Comparison of ENCODE assay signal across 16 cellular contexts in genomic region chr9:94757158-94757557, GRCh38. TPM values are rescaled to one million over a fixed set of nuclear protein-coding genes. Genes with fewer than 3 reads are reported as not detected.
DNase-seq lines count a peak whose midpoint lies in the region; ATAC-seq and TF ChIP-seq lines count a peak whose summit lies in the region.
"Had no signal": no experiment of that assay in that cellular context is flagged by ENCODE, and none has a peak within 500 bp of the region (broad histone marks: within the 10 kb centered on the region; RNA-seq: fewer than 3 reads in every experiment).

No MANE protein-coding gene starts in this region.

- no peak overlapping the region for H3K27ac Mint-ChIP-seq in activated T-helper 17 cell treated with anti-CD3 and anti-CD28 coated beads, Interleukin-2, amount 50 U/mL, for 72 hours
- no peak overlapping the region for H3K27ac Mint-ChIP-seq in activated CD8-positive, alpha-beta memory T cell treated with anti-CD3 and anti-CD28 coated beads, Interleukin-2, amount 10 ng/mL, durations not matched to agents 7 days and 5 days
- H3K27ac Mint-ChIP-seq: natural killer cell treated with Interleukin-12 subunit alpha and Interleukin-12 subunit beta and Interleukin-15 and Interleukin-18, amount 100 ng/mL, for 72 hours; T-helper 1 cell treated with Interleukin-12 subunit alpha and Interleukin-12 subunit beta and Interleukin-4 antibody, amounts not matched to agents 30 μg/mL and 1 μg/mL, for 36 hours had no signal

- H3K36me3 Mint-ChIP-seq in activated T-helper 17 cell treated with anti-CD3 and anti-CD28 coated beads, Interleukin-2, amount 50 U/mL, for 72 hours (ENCODE audit: low read depth) = peaks cover 8% of the 10 kb centered on the region
- peaks cover 10% of the 10 kb centered on the region for H3K36me3 Mint-ChIP-seq in activated CD8-positive, alpha-beta memory T cell treated with anti-CD3 and anti-CD28 coated beads, Interleukin-2, amount 10 ng/mL, durations not matched to agents 7 days and 5 days
- H3K36me3 Mint-ChIP-seq: natural killer cell treated with Interleukin-12 subunit alpha and Interleukin-12 subunit beta and Interleukin-15 and Interleukin-18, amount 100 ng/mL, for 72 hours had no signal

- H3K4me1 Mint-ChIP-seq in activated T-helper 17 cell treated with anti-CD3 and anti-CD28 coated beads, Interleukin-2, amount 50 U/mL, for 72 hours = no peaks in the 10 kb centered on the region
- peaks cover 12% of the 10 kb centered on the region for H3K4me1 Mint-ChIP-seq in activated CD8-positive, alpha-beta memory T cell treated with anti-CD3 and anti-CD28 coated beads, Interleukin-2, amount 10 ng/mL, durations not matched to agents 7 days and 5 days

- H3K27me3 Mint-ChIP-seq in activated T-helper 17 cell treated with anti-CD3 and anti-CD28 coated beads, Interleukin-2, amount 50 U/mL, for 72 hours = no peaks in the 10 kb centered on the region
- no peaks in the 10 kb centered on the region for H3K27me3 Mint-ChIP-seq in activated CD8-positive, alpha-beta memory T cell treated with anti-CD3 and anti-CD28 coated beads, Interleukin-2, amount 10 ng/mL, durations not matched to agents 7 days and 5 days
- H3K27me3 Mint-ChIP-seq: natural killer cell treated with Interleukin-12 subunit alpha and Interleukin-12 subunit beta and Interleukin-15 and Interleukin-18, amount 100 ng/mL, for 72 hours had no signal

- DNase-seq in cardiac muscle cell (ENCODE audit: low read depth in 1 of 2, low spot score in 1 of 2) = peak in 1 of 2 donors; percentile 70
- no peak for DNase-seq in cardiac septum (ENCODE audit: low spot score)
- peak; percentile 19 for DNase-seq in iPS-NIHi7 (ENCODE audit: extremely low spot score)
- no peak for DNase-seq in stimulated activated naive CD4-positive, alpha-beta T cell treated with Interleukin-2 at 50 U/mL for 16 hours (lab: John Stamatoyannopoulos, UW)
- DNase-seq in activated CD8-positive, alpha-beta memory T cell treated with anti-CD3 and anti-CD28 coated beads, Interleukin-2, amount 10 ng/mL, durations not matched to agents 7 days and 5 days = no peak
- DNase-seq: 8988T, activated gamma-delta T cell, DMS53, NCI-H2227 treated with DMSO at 0.1 percent for 48 hours had no signal

- H3K4me3 ChIP-seq in cardiac muscle cell = no peak overlapping the region
- H3K4me3 ChIP-seq: skin epidermis, thoracic aorta had no signal

- H3K27me3 ChIP-seq in cardiac muscle cell = no peaks in the 10 kb centered on the region

- H3K9me3 Mint-ChIP-seq in activated T-helper 17 cell treated with anti-CD3 and anti-CD28 coated beads, Interleukin-2, amount 50 U/mL, for 72 hours = no peaks in the 10 kb centered on the region
- no peaks in the 10 kb centered on the region for H3K9me3 Mint-ChIP-seq in activated CD8-positive, alpha-beta memory T cell treated with anti-CD3 and anti-CD28 coated beads, Interleukin-2, amount 10 ng/mL, durations not matched to agents 7 days and 5 days (ENCODE audit: low read depth)
- H3K9me3 Mint-ChIP-seq: natural killer cell treated with Interleukin-12 subunit alpha and Interleukin-12 subunit beta and Interleukin-15 and Interleukin-18, amount 100 ng/mL, for 72 hours; T-helper 1 cell treated with Interleukin-12 subunit alpha and Interleukin-12 subunit beta and Interleukin-4 antibody, amounts not matched to agents 30 μg/mL and 1 μg/mL, for 36 hours had no signal

- intact Hi-C loops in cardiac septum (cut with DNase I) = no loop called here

- peaks cover 32% of the 10 kb centered on the region for H3K4me1 ChIP-seq in cardiac muscle cell (ENCODE audit: low read depth)

- H3K9me3 ChIP-seq in cardiac muscle cell (ENCODE audit: low read depth) = no peaks in the 10 kb centered on the region
- H3K9me3 ChIP-seq: thoracic aorta had no signal

- CTCF ChIA-PET in activated CD8-positive, alpha-beta memory T cell treated with anti-CD3 and anti-CD28 coated beads, Interleukin-2, amount 10 ng/mL, durations not matched to agents 7 days and 5 days (lab: Charles Lee) = no interaction called here

- TF ChIP-seq CTCF in cardiac muscle cell (IDR thresholded peaks at IDR 0.05; ENCODE audit: low read depth, low read length) = no peak

- H3K4me3 Mint-ChIP-seq in activated T-helper 17 cell treated with anti-CD3 and anti-CD28 coated beads, Interleukin-2, amount 50 U/mL, for 72 hours = no peak overlapping the region
- no peak overlapping the region for H3K4me3 Mint-ChIP-seq in activated CD8-positive, alpha-beta memory T cell treated with anti-CD3 and anti-CD28 coated beads, Interleukin-2, amount 10 ng/mL, durations not matched to agents 7 days and 5 days
- H3K4me3 Mint-ChIP-seq: natural killer cell treated with Interleukin-12 subunit alpha and Interleukin-12 subunit beta and Interleukin-15 and Interleukin-18, amount 100 ng/mL, for 72 hours; T-helper 1 cell treated with Interleukin-12 subunit alpha and Interleukin-12 subunit beta and Interleukin-4 antibody, amounts not matched to agents 30 μg/mL and 1 μg/mL, for 36 hours had no signal

- H3K27ac ChIP-seq in cardiac muscle cell = peak overlapping the region; percentile 30
- H3K27ac ChIP-seq: thoracic aorta had no signal

- no peaks in the 10 kb centered on the region for H3K36me3 ChIP-seq in cardiac muscle cell

- ATAC-seq in activated T-helper 17 cell treated with anti-CD3 and anti-CD28 coated beads, Interleukin-2, amount 50 U/mL, for 72 hours (replicated peaks) = peak; percentile 58
- ATAC-seq in HG03175 (IDR thresholded peaks at IDR 0.05; ENCODE audit: unreplicated experiment) (no peak), GM19035 (IDR thresholded peaks at IDR 0.05; ENCODE audit: unreplicated experiment) (no peak)
- ATAC-seq in activated CD8-positive, alpha-beta memory T cell treated with anti-CD3 and anti-CD28 coated beads, Interleukin-2, amount 10 ng/mL, durations not matched to agents 7 days and 5 days = no peak
- ATAC-seq: natural killer cell treated with Interleukin-12 subunit alpha and Interleukin-12 subunit beta and Interleukin-15 and Interleukin-18, amount 100 ng/mL, for 72 hours had no signal

RNA-seq across cellular contexts. Expression of gene AOPEP, which starts 30.7 kb away (rescaled TPM):
- total RNA-seq in cardiac muscle cell = 67.7 and 88.7 TPM in 2 replicates
- polyA plus RNA-seq in cardiac muscle cell = 46.8 and 55.9 TPM in 2 replicates
- total RNA-seq in cardiac septum = 260 TPM
- 10 to 100 TPM; 15.5 to 16.4 TPM for total RNA-seq in activated T-helper 17 cell treated with anti-CD3 and anti-CD28 coated beads, Interleukin-2, amount 50 U/mL, for 72 hours
- 10 to 100 TPM in 1 of 2 experiments, 1 to 10 TPM in 1; 9.8 to 13.7 TPM for total RNA-seq in activated CD8-positive, alpha-beta memory T cell treated with anti-CD3 and anti-CD28 coated beads, Interleukin-2, amount 10 ng/mL, durations not matched to agents 7 days and 5 days
